ENCODE assay signal across 8 cellular contexts in genomic region chr1:206012086-206012859, GRCh38. TPM values are rescaled to one million over a fixed set of nuclear protein-coding genes. Genes with fewer than 3 reads are reported as not detected.
DNase-seq lines count a peak whose midpoint lies in the region; ATAC-seq and TF ChIP-seq lines count a peak whose summit lies in the region.

No MANE protein-coding gene starts in this region.

- H3K36me3 ChIP-seq in WERI-Rb-1: no peaks in the 10 kb centered on the region
- H3K36me3 ChIP-seq in thymus (ENCODE audit: control insufficient read depth, insufficient read depth): no peaks in the 10 kb centered on the region

- 19% methylated on average over 17 of the region's 17 CpGs for WGBS in thymus

- H3K27me3 ChIP-seq in WERI-Rb-1 (ENCODE audit: insufficient read depth, low read depth, severe bottlenecking) (no peaks in the 10 kb centered on the region), thymus (ENCODE audit: control insufficient read depth, insufficient read depth) (no peaks in the 10 kb centered on the region)

- H3K4me3 ChIP-seq in WERI-Rb-1 (ENCODE audit: low read depth, low read length): no peak overlapping the region
- no peak overlapping the region for H3K4me3 ChIP-seq in thymus (ENCODE audit: low read length)

- DNase-seq in GM10248 (ENCODE audit: extremely low spot score) (peak; percentile 70), WERI-Rb-1 (peak; percentile 29), iPS-NIHi11 (ENCODE audit: low spot score) (peak; percentile 61), NCI-H774 (lab: John Stamatoyannopoulos, UW) (no peak), amniotic stem cell (lab: John Stamatoyannopoulos, UW) (no peak)

- CTCF ChIA-PET in GM10248 (lab: Yijun Ruan, JAX): interaction anchor here (0.9 to 1.6 kb wide), 6 partner anchors 9 to 94 kb away, joined by 3 to 6 read pairs (median 4); partner anchors contain the start of gene RAB7B

- peaks cover 19% of the 10 kb centered on the region for H3K4me1 ChIP-seq in thymus (ENCODE audit: control insufficient read depth, insufficient read depth, low read length)

- H3K27ac ChIP-seq in WERI-Rb-1: no peak overlapping the region
- peak overlapping the region; percentile 81 for H3K27ac ChIP-seq in thymus (ENCODE audit: low read depth)

- ATAC-seq in GM21367 (IDR thresholded peaks at IDR 0.05; ENCODE audit: unreplicated experiment) (peak; percentile 88), HG03520 (IDR thresholded peaks at IDR 0.05; ENCODE audit: unreplicated experiment) (peak; percentile 93)

- H3K9me3 ChIP-seq in WERI-Rb-1 (ENCODE audit: severe bottlenecking): no peaks in the 10 kb centered on the region
- no peaks in the 10 kb centered on the region for H3K9me3 ChIP-seq in thymus (ENCODE audit: control insufficient read depth)

- POLR2A ChIA-PET in GM10248 (lab: Yijun Ruan, JAX): no interaction called here

- TF ChIP-seq CTCF in GM10248 (IDR thresholded peaks at IDR 0.05; ENCODE audit: control extremely low read depth, extremely low read depth, low read depth, missing control alignments): no peak
- no peak for TF ChIP-seq CTCF in WERI-Rb-1 (IDR thresholded peaks at IDR 0.05; ENCODE audit: low read depth, low read length)

RNA-seq across cellular contexts. Expression of gene RAB7B, which starts 9.1 kb away (rescaled TPM):
- polyA plus RNA-seq in thymus: 6.4 TPM

RNA-seq across cellular contexts. Expression of gene CTSE, which starts 11.4 kb away (rescaled TPM):
- polyA plus RNA-seq in thymus: 3.1 TPM

RNA-seq across cellular contexts. Expression of gene RHEX, which starts 40.7 kb away (rescaled TPM):
- 1.7 TPM for polyA plus RNA-seq in thymus

Comparison
In these comparisons a context has a peak if more than half of its experiments do, and no peak if none do; other contexts are left out.
1. DNase-seq: peak in GM10248 (single experiment), WERI-Rb-1 (single experiment) and iPS-NIHi11 (single experiment); none in NCI-H774 (single experiment) and amniotic stem cell (single experiment).